ENCODE assay signal across 8 cellular contexts in genomic region chr12:108568653-108569154, GRCh38. TPM values are rescaled to one million over a fixed set of nuclear protein-coding genes. Genes with fewer than 3 reads are reported as not detected.
DNase-seq lines count a peak whose midpoint lies in the region; ATAC-seq and TF ChIP-seq lines count a peak whose summit lies in the region.

No MANE protein-coding gene starts in this region.

- H3K4me1 ChIP-seq in endodermal cell (ENCODE audit: control insufficient read depth, insufficient read depth, low read length) (no peaks in the 10 kb centered on the region), stomach (peaks cover 8 to 52% (median 23%) of the 10 kb centered on the region in 4 donors)

- 95 to 98% methylated on average over 7 to 9 of the region's 9 CpGs for WGBS in endodermal cell (ENCODE audit: insufficient coverage in 1 of 2, insufficient read length in 1 of 2), 2 experiments
- 72 to 78% (median 74%) methylated on average over 9 of the region's 9 CpGs for WGBS in stomach, 5 donors

- no peak for TF ChIP-seq POLR2A in stomach (IDR thresholded peaks at IDR 0.05)

- ATAC-seq in HG03135 (IDR thresholded peaks at IDR 0.05; ENCODE audit: unreplicated experiment) = peak; percentile 80

- TF ChIP-seq EP300 in stomach (IDR thresholded peaks at IDR 0.05) = no peak

- H3K9me3 Mint-ChIP-seq in endodermal cell = no peaks in the 10 kb centered on the region

- H3K4me3 ChIP-seq in endodermal cell (ENCODE audit: low read length) (no peak overlapping the region), stomach (no peak overlapping the region)

- peak; percentile 38 for DNase-seq in GM19238 (ENCODE audit: insufficient read length, low spot score)
- DNase-seq in activated CD4-positive, CD25-positive, alpha-beta regulatory T cell treated with anti-CD3 and anti-CD28 coated beads, Interleukin-2, amount 50 U/mL, for 16 hours (ENCODE audit: low read depth, low spot score) = peak; percentile 47
- DNase-seq in endodermal cell = peak; percentile 41
- no peak for DNase-seq in stomach
- DNase-seq in SKM-1 treated with dmso at 0.1 percent for 144 hours (lab: John Stamatoyannopoulos, UW; ENCODE audit: unreplicated experiment) = no peak
- no peak for DNase-seq in Ammon's horn (ENCODE audit: low spot score)
- DNase-seq in H4 (ENCODE audit: low spot score) = no peak

- no peak overlapping the region for H3K27ac Mint-ChIP-seq in endodermal cell

- H3K9ac ChIP-seq in endodermal cell (ENCODE audit: extremely low read depth, low read length, poor library complexity, severe bottlenecking) = no peak overlapping the region

- H3K4me3 Mint-ChIP-seq in endodermal cell = no peak overlapping the region

- peaks cover 41% of the 10 kb centered on the region for H3K36me3 Mint-ChIP-seq in endodermal cell (ENCODE audit: low read depth)

- H3K9me3 ChIP-seq in endodermal cell (ENCODE audit: control insufficient read depth, low read length) (no peaks in the 10 kb centered on the region), stomach (no peaks in the 10 kb centered on the region)

- H3K27ac ChIP-seq in endodermal cell (ENCODE audit: low read depth, low read length) (no peak overlapping the region), stomach (peak overlapping the region in 4 of 5 donors; percentile 25 to 83 (median 58))

- TF ChIP-seq CTCF in endodermal cell (conservative IDR thresholded peaks at IDR 0.05) = no peak
- TF ChIP-seq CTCF in stomach (IDR thresholded peaks at IDR 0.05) = no peak

- intact Hi-C loops in stomach (cut with DNase I; ENCODE audit: low total_unique reads) = loop anchor here (5.0 to 10.0 kb wide), 2 partner anchors 54 to 236 kb away; no protein-coding TSS in a partner anchor

- peaks cover 52% of the 10 kb centered on the region for H3K36me3 ChIP-seq in endodermal cell (ENCODE audit: control insufficient read depth, insufficient read depth, low read length)
- peaks cover 33 to 65% (median 61%) of the 10 kb centered on the region in 4 donors for H3K36me3 ChIP-seq in stomach

- H3K27me3 ChIP-seq in endodermal cell (ENCODE audit: control insufficient read depth, insufficient read depth, low read length, poor library complexity, severe bottlenecking) (no peaks in the 10 kb centered on the region), stomach (no peaks in the 10 kb centered on the region)

- no peaks in the 10 kb centered on the region for H3K27me3 Mint-ChIP-seq in endodermal cell (ENCODE audit: insufficient read depth)

- H3K4me1 Mint-ChIP-seq in endodermal cell = no peaks in the 10 kb centered on the region

RNA-seq across cellular contexts. Expression of gene ISCU, which starts 6.3 kb away (rescaled TPM):
- 10 to 100 TPM; 63.1 to 66.0 TPM for total RNA-seq in endodermal cell
- polyA plus RNA-seq in endodermal cell (2013, experiment 1 of 2) = 92.4 TPM
- polyA plus RNA-seq in endodermal cell (2013, experiment 2 of 2) = 96.3 TPM
- total RNA-seq in stomach = 100 to 1,000 TPM in 3 of 5 donors, 10 to 100 TPM in 2; 83.3 to 251 (median 154) TPM
- 100 to 1,000 TPM; 140 to 256 (median 177) TPM for polyA plus RNA-seq in stomach
- 119 and 124 TPM in 2 replicates for total RNA-seq in H4 (2014; rRNA removed; shearing (Covaris generic))

RNA-seq across cellular contexts. Expression of gene SART3, which starts 7.7 kb away (rescaled TPM):
- total RNA-seq in endodermal cell (10 to 100 TPM; 83.5 to 86.2 TPM), stomach (100 to 1,000 TPM in 1 of 5 donors, 10 to 100 TPM in 4; 47.2 to 106 (median 56.2) TPM)
- 57.5 TPM for polyA plus RNA-seq in endodermal cell (2013, experiment 1 of 2)
- 50.7 TPM for polyA plus RNA-seq in endodermal cell (2013, experiment 2 of 2)
- 10 to 100 TPM; 11.7 to 12.4 (median 12.0) TPM for polyA plus RNA-seq in stomach
- total RNA-seq in H4 (2014; rRNA removed; shearing (Covaris generic)) = 43.2 and 44.8 TPM in 2 replicates

RNA-seq across cellular contexts. Expression of gene TMEM119, which starts 29.2 kb away (rescaled TPM):
- total RNA-seq in endodermal cell (under 1 TPM; 0.11 to 0.15 TPM), stomach (10 to 100 TPM in 2 of 5 donors, under 1 TPM in 2, not detected in 1; 0.45 to 16.2 (median 6.0) TPM)
- 4.3 TPM for polyA plus RNA-seq in endodermal cell (2013, experiment 1 of 2)
- 4.3 TPM for polyA plus RNA-seq in endodermal cell (2013, experiment 2 of 2)
- polyA plus RNA-seq in stomach = 10 to 100 TPM in 2 of 3 donors, 1 to 10 TPM in 1; 1.3 to 17.1 (median 14.8) TPM
- total RNA-seq in H4 (2014; rRNA removed; shearing (Covaris generic)) = 1.4 and 1.9 TPM in 2 replicates

RNA-seq across cellular contexts. Expression of gene FICD, which starts 53.6 kb away (rescaled TPM):
- total RNA-seq in endodermal cell (1 to 10 TPM; 6.2 to 6.8 TPM), stomach (10 to 100 TPM in 3 of 5 donors, 1 to 10 TPM in 2; 2.3 to 26.3 (median 14.2) TPM)
- 5.3 TPM for polyA plus RNA-seq in endodermal cell (2013, experiment 1 of 2)
- polyA plus RNA-seq in endodermal cell (2013, experiment 2 of 2) = 4.9 TPM
- polyA plus RNA-seq in stomach = 1 to 10 TPM; 1.2 to 3.7 (median 1.4) TPM
- total RNA-seq in H4 (2014; rRNA removed; shearing (Covaris generic)) = 3.5 and 5.3 TPM in 2 replicates

Comparison
In these comparisons a context has a peak if more than half of its experiments do, and no peak if none do; other contexts are left out.
1. DNase-seq: peak in GM19238 (single experiment), activated CD4-positive, CD25-positive, alpha-beta regulatory T cell treated with anti-CD3 and anti-CD28 coated beads, Interleukin-2, amount 50 U/mL, for 16 hours (single experiment) and endodermal cell (single experiment); none in stomach (single experiment), SKM-1 treated with dmso at 0.1 percent for 144 hours (single experiment), Ammon's horn (single experiment) and H4 (single experiment).